Comparison of ENCODE assay signal across 9 cellular contexts in genomic region chr12:41190360-41190759, GRCh38. TPM values are rescaled to one million over a fixed set of nuclear protein-coding genes. Genes with fewer than 3 reads are reported as not detected.
DNase-seq lines count a peak whose midpoint lies in the region; ATAC-seq and TF ChIP-seq lines count a peak whose summit lies in the region.
"Had no signal": no experiment of that assay in that cellular context is flagged by ENCODE, and none has a peak within 500 bp of the region (broad histone marks: within the 10 kb centered on the region; RNA-seq: fewer than 3 reads in every experiment).

No MANE protein-coding gene starts in this region.

- H3K27ac ChIP-seq in GM23338 (ENCODE audit: low read depth) = no peak overlapping the region

- H3K4me3 ChIP-seq in GM23338 (peak overlapping the region; percentile 58), fibroblast of pulmonary artery (replicated peaks; ENCODE audit: low read depth, low read length) (no peak overlapping the region), retinal pigment epithelial cell (ENCODE audit: low read length) (no peak overlapping the region)

- H3K9me2 ChIP-seq in GM23338 (ENCODE audit: insufficient read depth) = no peaks in the 10 kb centered on the region

- H3K36me3 Mint-ChIP-seq in GM23338 (ENCODE audit: low read depth) (no peaks in the 10 kb centered on the region), T-cell (no peaks in the 10 kb centered on the region)

- CTCF ChIA-PET in T-cell (lab: Charles Lee) = no interaction called here

- H3K27ac Mint-ChIP-seq in GM23338 = no peak overlapping the region
- H3K27ac Mint-ChIP-seq in T-cell = no peak overlapping the region
- H3K27ac Mint-ChIP-seq: dendritic cell treated with granulocyte-macrophage colony-stimulating factor and Interleukin-4, amounts not matched to agents 40 ng/mL and 50 ng/mL, for 4 days had no signal

- TF ChIP-seq CTCF in GM23338 (conservative IDR thresholded peaks at IDR 0.05; ENCODE audit: low read depth in 2 of 2) (peak; percentile 63 to 71), fibroblast of pulmonary artery (IDR thresholded peaks at IDR 0.05; ENCODE audit: low read length, missing control alignments) (peak; percentile 26), retinal pigment epithelial cell (conservative IDR thresholded peaks at IDR 0.05; ENCODE audit: low read depth, low read length) (peak; percentile 84)

- no peaks in the 10 kb centered on the region for H3K9me3 Mint-ChIP-seq in GM23338
- no peaks in the 10 kb centered on the region for H3K9me3 Mint-ChIP-seq in T-cell
- H3K9me3 Mint-ChIP-seq: dendritic cell treated with granulocyte-macrophage colony-stimulating factor and Interleukin-4, amounts not matched to agents 40 ng/mL and 50 ng/mL, for 4 days had no signal

- H4K20me1 ChIP-seq in GM23338 (replicated peaks; ENCODE audit: insufficient read depth) = no peaks in the 10 kb centered on the region

- ATAC-seq in GM23338 = peak; percentile 21
- no peak for ATAC-seq in HG02884 (IDR thresholded peaks at IDR 0.05; ENCODE audit: unreplicated experiment)
- no peak for ATAC-seq in HG03039 (IDR thresholded peaks at IDR 0.05; ENCODE audit: unreplicated experiment)
- ATAC-seq in T-cell (replicated peaks in 1 of 4) = no peak

- H3K4me1 Mint-ChIP-seq in GM23338 = peaks cover 19% of the 10 kb centered on the region
- H3K4me1 Mint-ChIP-seq in T-cell = peaks cover 0 to 14% (median 9%) of the 10 kb centered on the region in 3 donors

- POLR2A ChIA-PET in T-cell (lab: Charles Lee) = no interaction called here

- 0 out of 2 replicates have a peak, but pooled peaks cover 3% of the 10 kb centered on the region for H3F3A ChIP-seq in GM23338 (replicated peaks; ENCODE audit: low read depth)

- H3K27me3 Mint-ChIP-seq in GM23338 (ENCODE audit: insufficient read depth, low read depth, poor library complexity) (peaks cover 30% of the 10 kb centered on the region), T-cell (peaks cover 36% of the 10 kb centered on the region in 2 donors)

- DNase-seq in GM23338 (ENCODE audit: low spot score) (peak; percentile 49), NCI-H82 treated with DMSO at 0.1 percent for 48 hours (lab: John Stamatoyannopoulos, UW; ENCODE audit: unreplicated experiment) (peak; percentile 23), fibroblast of pulmonary artery (ENCODE audit: low read depth) (peak; percentile 3), retinal pigment epithelial cell (ENCODE audit: low read depth) (no peak), GF-D8 (lab: John Stamatoyannopoulos, UW) (no peak), T-cell (no peak)

- H3K4me2 ChIP-seq in GM23338 = peak overlapping the region; percentile 81

- H3K36me3 ChIP-seq in GM23338 (ENCODE audit: insufficient read depth) = no peaks in the 10 kb centered on the region

- H3K79me2 ChIP-seq in GM23338 (replicated peaks; ENCODE audit: insufficient read depth) = no peaks in the 10 kb centered on the region

- H3K27me3 ChIP-seq in GM23338 (ENCODE audit: insufficient read depth) = peaks cover 56% of the 10 kb centered on the region

- no peak overlapping the region for H2AFZ ChIP-seq in GM23338

- H3K4me1 ChIP-seq in GM23338 (ENCODE audit: insufficient read depth) = no peaks in the 10 kb centered on the region

- H3K4me3 Mint-ChIP-seq in GM23338 = peak overlapping the region; percentile 69; the same call in 2 of the 3 replicates
- H3K4me3 Mint-ChIP-seq in T-cell = no peak overlapping the region
- H3K4me3 Mint-ChIP-seq: dendritic cell treated with granulocyte-macrophage colony-stimulating factor and Interleukin-4, amounts not matched to agents 40 ng/mL and 50 ng/mL, for 4 days had no signal

TF ChIP-seq in GM23338, 12 proteins besides CTCF, POLR2A, EP300 and RAD21:
- no peak for TF ChIP-seq STAT1 (IDR thresholded peaks at IDR 0.05; ENCODE audit: unreplicated experiment)
- no peak for TF ChIP-seq EZH2 (IDR thresholded peaks at IDR 0.05; ENCODE audit: low read depth, unreplicated experiment)
- TF ChIP-seq ZNF462 (CRISPR knock-in tag; IDR thresholded peaks at IDR 0.05) = no peak
- TF ChIP-seq ZNF114 (CRISPR knock-in tag; IDR thresholded peaks at IDR 0.05) = no peak
- no peak for TF ChIP-seq NANOG (IDR thresholded peaks at IDR 0.05; ENCODE audit: borderline replicate concordance)
- TF ChIP-seq CREB1 (CRISPR knock-in tag; IDR thresholded peaks at IDR 0.05; ENCODE audit: low read depth) = no peak
- no peak for TF ChIP-seq JUNB (IDR thresholded peaks at IDR 0.05; ENCODE audit: unreplicated experiment)

RNA-seq across cellular contexts. Expression of gene PDZRN4, which starts 2.2 kb away (rescaled TPM):
- total RNA-seq in GM23338 (2014; rRNA removed; shearing (Covaris generic)) = 0.90 TPM in 1 of 2 replicates, not detected in the other
- polyA plus RNA-seq in GM23338 (2016; fragmentation: Nextera tagmentation; extraction: Ambion mirVana) = not detected in 2 replicates
- not detected for total RNA-seq in T-cell

Comparison
In these comparisons a context has a peak if more than half of its experiments do, and no peak if none do; other contexts are left out.
1. DNase-seq: peak in GM23338 (single experiment), NCI-H82 treated with DMSO at 0.1 percent for 48 hours (single experiment) and fibroblast of pulmonary artery (single experiment); none in retinal pigment epithelial cell (single experiment), GF-D8 (single experiment) and T-cell (0 of 34).
2. CTCF ChIP-seq: peak in every context shown above with its lines; median percentile 84 in retinal pigment epithelial cell; 67 in GM23338; 26 in fibroblast of pulmonary artery.